In genomic region chr16:84617068-84617630, GRCh38 we compare ENCODE assay signal across 8 cellular contexts. TPM values are rescaled to one million over a fixed set of nuclear protein-coding genes. Genes with fewer than 3 reads are reported as not detected.
DNase-seq lines count a peak whose midpoint lies in the region; ATAC-seq and TF ChIP-seq lines count a peak whose summit lies in the region.

No MANE protein-coding gene starts in this region.

- peaks cover 19% of the 10 kb centered on the region for H3K27me3 Mint-ChIP-seq in GM23338 (ENCODE audit: insufficient read depth, low read depth, poor library complexity)

- H3K4me1 ChIP-seq in GM23338 (ENCODE audit: insufficient read depth) (peaks cover 15% of the 10 kb centered on the region), adrenal gland (replicated peaks in 1 of 2) (peaks cover 0 to 38% of the 10 kb centered on the region in 2 donors), iPS-20b (ENCODE audit: insufficient read depth, low read length) (peaks cover 27% of the 10 kb centered on the region)

- intact Hi-C loops in adrenal gland (cut with DNase I), result loop anchor here in 1 of 2 donors (5.0 kb wide), 1 partner anchor 105 kb away; no protein-coding TSS in a partner anchor

- H3K79me2 ChIP-seq in GM23338 (replicated peaks; ENCODE audit: insufficient read depth), result peaks cover 52% of the 10 kb centered on the region

- H3K4me3 ChIP-seq in GM08714 (ENCODE audit: low read length) (peak overlapping the region; percentile 88), GM23338 (peak overlapping the region; percentile 90), adrenal gland (peak overlapping the region in 3 of 4 donors; percentile 44 to 89 (median 59)), iPS-20b (ENCODE audit: low read length) (peak overlapping the region; percentile 82)

- H3F3A ChIP-seq in GM23338 (replicated peaks; ENCODE audit: low read depth), result 0 out of 2 replicates have a peak, but pooled peaks cover 10% of the 10 kb centered on the region

- 9 to 28% (median 13%) methylated on average over 12 to 30 of the region's 30 CpGs for WGBS in adrenal gland, 4 donors

- peaks cover 52% of the 10 kb centered on the region for H3K4me1 Mint-ChIP-seq in GM23338

- H3K36me3 ChIP-seq in GM23338 (ENCODE audit: insufficient read depth), result no peaks in the 10 kb centered on the region; the same call in 1 of the 2 replicates
- H3K36me3 ChIP-seq in adrenal gland (replicated peaks in 1 of 2), result peaks cover 0 to 4% of the 10 kb centered on the region in 2 donors
- peaks cover 21% of the 10 kb centered on the region for H3K36me3 ChIP-seq in iPS-20b (ENCODE audit: insufficient read depth, low read depth, low read length)

- no peaks in the 10 kb centered on the region for H3K9me2 ChIP-seq in GM23338 (ENCODE audit: insufficient read depth)

- H3K27me3 ChIP-seq in GM23338 (ENCODE audit: insufficient read depth) (peaks cover 13% of the 10 kb centered on the region), adrenal gland (no peaks in the 10 kb centered on the region), iPS-20b (ENCODE audit: insufficient read depth, low read length) (peaks cover 11% of the 10 kb centered on the region)

- peak overlapping the region; percentile 96 for H3K4me3 Mint-ChIP-seq in GM23338

- no peaks in the 10 kb centered on the region for H3K9me3 ChIP-seq in adrenal gland (replicated peaks in 1 of 3)
- no peaks in the 10 kb centered on the region for H3K9me3 ChIP-seq in iPS-20b (ENCODE audit: insufficient read depth, low read depth, low read length)

- H3K4me2 ChIP-seq in GM23338, result peak overlapping the region; percentile 97

- no peak overlapping the region; the same call in 1 of the 2 replicates for H2AFZ ChIP-seq in GM23338

- H3K9me3 Mint-ChIP-seq in GM23338, result no peaks in the 10 kb centered on the region; the same call in 2 of the 3 replicates

- H4K20me1 ChIP-seq in GM23338 (replicated peaks; ENCODE audit: insufficient read depth), result peaks cover 25% of the 10 kb centered on the region

- TF ChIP-seq POLR2A in adrenal gland (IDR thresholded peaks at IDR 0.05), result no peak

- DNase-seq in GM23338 (ENCODE audit: low spot score) (no peak), NCI-H748 (lab: John Stamatoyannopoulos, UW; ENCODE audit: unreplicated experiment) (peak; percentile 34), adrenal gland (no peak), kidney glomerular epithelial cell (lab: John Stamatoyannopoulos, UW) (no peak)
- peak; percentile 44 to 47 for DNase-seq in stimulated activated CD4-positive, alpha-beta T cell treated with anti-CD3 and anti-CD28 coated beads, Interleukin-4, amount 100 ng/mL, for 4 hours

- H3K27ac ChIP-seq in GM23338 (ENCODE audit: low read depth), result no peak overlapping the region
- H3K27ac ChIP-seq in adrenal gland, result peak overlapping the region in 3 of 5 donors; percentile 60 to 89 (median 69)
- H3K27ac ChIP-seq in iPS-20b (ENCODE audit: low read length), result no peak overlapping the region

- no peak overlapping the region; the same call in 1 of the 2 replicates for H3K27ac Mint-ChIP-seq in GM23338

- TF ChIP-seq CTCF in GM23338 (conservative IDR thresholded peaks at IDR 0.05; ENCODE audit: low read depth in 2 of 2) (no peak), adrenal gland (IDR thresholded peaks at IDR 0.05) (no peak)

- ATAC-seq in GM23338 (peak; percentile 39), HG02884 (IDR thresholded peaks at IDR 0.05; ENCODE audit: unreplicated experiment) (no peak)

- peak overlapping the region; percentile 62; the same call in 1 of the 2 replicates for H3K9ac ChIP-seq in iPS-20b (ENCODE audit: low read depth, low read length)

- peaks cover 14% of the 10 kb centered on the region for H3K36me3 Mint-ChIP-seq in GM23338 (ENCODE audit: low read depth)

TF ChIP-seq in GM23338, 12 proteins besides CTCF, POLR2A, EP300 and RAD21:
- TF ChIP-seq EZH2 (IDR thresholded peaks at IDR 0.05; ENCODE audit: low read depth, unreplicated experiment), result no peak
- TF ChIP-seq, protein P1, sequence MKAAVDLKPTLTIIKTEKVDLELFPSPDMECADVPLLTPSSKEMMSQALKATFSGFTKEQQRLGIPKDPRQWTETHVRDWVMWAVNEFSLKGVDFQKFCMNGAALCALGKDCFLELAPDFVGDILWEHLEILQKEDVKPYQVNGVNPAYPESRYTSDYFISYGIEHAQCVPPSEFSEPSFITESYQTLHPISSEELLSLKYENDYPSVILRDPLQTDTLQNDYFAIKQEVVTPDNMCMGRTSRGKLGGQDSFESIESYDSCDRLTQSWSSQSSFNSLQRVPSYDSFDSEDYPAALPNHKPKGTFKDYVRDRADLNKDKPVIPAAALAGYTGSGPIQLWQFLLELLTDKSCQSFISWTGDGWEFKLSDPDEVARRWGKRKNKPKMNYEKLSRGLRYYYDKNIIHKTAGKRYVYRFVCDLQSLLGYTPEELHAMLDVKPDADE (IDR thresholded peaks at IDR 0.05), result no peak
- TF ChIP-seq CREB1 (CRISPR knock-in tag; IDR thresholded peaks at IDR 0.05; ENCODE audit: low read depth), result no peak

RNA-seq across cellular contexts. Expression of gene COTL1, which starts 0.7 kb away (rescaled TPM):
- total RNA-seq in GM23338 (2014; rRNA removed; shearing (Covaris generic)), result 111 and 117 TPM in 2 replicates
- polyA plus RNA-seq in GM23338 (2016; fragmentation: Nextera tagmentation; extraction: Ambion mirVana), result 165 and 166 TPM in 2 replicates
- 10 to 100 TPM; 30.0 to 93.8 (median 61.8) TPM for total RNA-seq in adrenal gland
- 10 to 100 TPM; 45.4 to 54.5 (median 53.0) TPM for polyA plus RNA-seq in adrenal gland

RNA-seq across cellular contexts. Expression of gene KLHL36, which starts 31.2 kb away (rescaled TPM):
- total RNA-seq in GM23338 (2014; rRNA removed; shearing (Covaris generic)), result 54.6 and 70.4 TPM in 2 replicates
- polyA plus RNA-seq in GM23338 (2016; fragmentation: Nextera tagmentation; extraction: Ambion mirVana) (13.4 and 15.5 TPM in 2 replicates), adrenal gland (10 to 100 TPM; 10.7 to 25.2 (median 22.8) TPM)
- 10 to 100 TPM; 35.5 to 81.6 (median 60.4) TPM for total RNA-seq in adrenal gland

Comparison
In these comparisons a context has a peak if more than half of its experiments do, and no peak if none do; other contexts are left out.
1. DNase-seq: peak in NCI-H748 (single experiment) and stimulated activated CD4-positive, alpha-beta T cell treated with anti-CD3 and anti-CD28 coated beads, Interleukin-4, amount 100 ng/mL, for 4 hours (2 of 2); none in GM23338 (single experiment), adrenal gland (0 of 7) and kidney glomerular epithelial cell (single experiment).
2. H3K27ac ChIP-seq: peak in adrenal gland (3 of 5); none in GM23338 (single experiment) and iPS-20b (single experiment).
3. Peak in every context shown above with its lines, with median percentiles within 50 percentile points of each other: H3K4me3 ChIP-seq.